In genomic region chr1:95742591-95743089, GRCh38 we compare ENCODE assay signal across 10 cellular contexts.
DNase-seq lines count a peak whose midpoint lies in the region; ATAC-seq and TF ChIP-seq lines count a peak whose summit lies in the region.
"Had no signal": no experiment of that assay in that cellular context is flagged by ENCODE, and none has a peak within 500 bp of the region (broad histone marks: within the 10 kb centered on the region; RNA-seq: fewer than 3 reads in every experiment).

No MANE protein-coding gene starts in this region.

- H3K9me3 Mint-ChIP-seq in chondrocyte (ENCODE audit: low read depth), result peaks cover 24% of the 10 kb centered on the region

- peak; percentile 67 for DNase-seq in DMS53 treated with DMSO at 0.1 percent for 48 hours (lab: John Stamatoyannopoulos, UW; ENCODE audit: unreplicated experiment)
- peak; percentile 85 for DNase-seq in RWPE2 (ENCODE audit: low spot score)
- peak; percentile 26 for DNase-seq in iris pigment epithelial cell (ENCODE audit: low read depth)
- DNase-seq in substantia nigra (lab: John Stamatoyannopoulos, UW), result no peak
- DNase-seq in cerebellar cortex (ENCODE audit: low spot score), result no peak
- no peak for DNase-seq in chondrocyte (ENCODE audit: low spot score)
- DNase-seq in SKM-1 treated with dmso at 0.1 percent for 144 hours (lab: John Stamatoyannopoulos, UW; ENCODE audit: unreplicated experiment), result no peak
- DNase-seq: activated CD4-positive, alpha-beta memory T cell treated with anti-CD3 and anti-CD28 coated beads, Interleukin-2, amount 10 ng/mL, durations not matched to agents 7 days and 5 days had no signal

- TF ChIP-seq CTCF in RWPE2 (IDR thresholded peaks at IDR 0.05; ENCODE audit: poor library complexity, severe bottlenecking) (no peak), chondrocyte (IDR thresholded peaks at IDR 0.05) (no peak)

- H3K27me3 ChIP-seq in HUES6 (ENCODE audit: control insufficient read depth, insufficient read depth, low read length) (no peaks in the 10 kb centered on the region), RWPE2 (ENCODE audit: insufficient read depth, poor library complexity, severe bottlenecking) (no peaks in the 10 kb centered on the region)
- H3K27me3 ChIP-seq: neutrophil had no signal

- peak; percentile 94 for ATAC-seq in RWPE2 (ENCODE audit: low read depth)

- no peaks in the 10 kb centered on the region for H3K9me3 ChIP-seq in HUES6 (ENCODE audit: control insufficient read depth, insufficient read depth, low read depth, low read length)
- H3K9me3 ChIP-seq in RWPE2 (ENCODE audit: severe bottlenecking), result no peaks in the 10 kb centered on the region
- H3K9me3 ChIP-seq: neutrophil had no signal

- no peaks in the 10 kb centered on the region for H3K4me1 Mint-ChIP-seq in chondrocyte (ENCODE audit: low read depth)
- H3K4me1 Mint-ChIP-seq: activated CD4-positive, alpha-beta memory T cell treated with anti-CD3 and anti-CD28 coated beads, Interleukin-2, amount 10 ng/mL, durations not matched to agents 7 days and 5 days had no signal

- H3K4me1 ChIP-seq in HUES6 (ENCODE audit: control insufficient read depth, insufficient read depth, low read length) (peaks cover 11% of the 10 kb centered on the region), RWPE2 (ENCODE audit: insufficient read depth, poor library complexity, severe bottlenecking) (peaks cover 10% of the 10 kb centered on the region)

- H3K27ac ChIP-seq in HUES6 (ENCODE audit: low read depth, low read length) (peak overlapping the region; percentile 25; the same call in 1 of the 2 replicates), RWPE2 (ENCODE audit: poor library complexity, severe bottlenecking) (peak overlapping the region; percentile 62), substantia nigra (ENCODE audit: low read depth, low read length, poor library complexity, severe bottlenecking) (no peak overlapping the region)
- H3K27ac ChIP-seq: neutrophil had no signal

- no peak overlapping the region for H3K4me3 Mint-ChIP-seq in chondrocyte (ENCODE audit: unreplicated experiment)
- H3K4me3 Mint-ChIP-seq: activated CD4-positive, alpha-beta memory T cell treated with anti-CD3 and anti-CD28 coated beads, Interleukin-2, amount 10 ng/mL, durations not matched to agents 7 days and 5 days had no signal

- peak overlapping the region; percentile 39 for H3K9ac ChIP-seq in HUES6 (ENCODE audit: low read length)

- H3K36me3 Mint-ChIP-seq in chondrocyte (ENCODE audit: low read depth), result no peaks in the 10 kb centered on the region

- H3K36me3 ChIP-seq in HUES6 (ENCODE audit: control insufficient read depth, insufficient read depth, low read length) (no peaks in the 10 kb centered on the region), RWPE2 (ENCODE audit: low read depth) (no peaks in the 10 kb centered on the region)
- H3K36me3 ChIP-seq: neutrophil had no signal

- peaks cover 4% of the 10 kb centered on the region for H3K27me3 Mint-ChIP-seq in chondrocyte (ENCODE audit: low read depth)
- H3K27me3 Mint-ChIP-seq: activated CD4-positive, alpha-beta memory T cell treated with anti-CD3 and anti-CD28 coated beads, Interleukin-2, amount 10 ng/mL, durations not matched to agents 7 days and 5 days had no signal

- H3K27ac Mint-ChIP-seq in chondrocyte (ENCODE audit: unreplicated experiment), result no peak overlapping the region
- H3K27ac Mint-ChIP-seq: activated CD4-positive, alpha-beta memory T cell treated with anti-CD3 and anti-CD28 coated beads, Interleukin-2, amount 10 ng/mL, durations not matched to agents 7 days and 5 days had no signal

- H3K4me3 ChIP-seq in HUES6 (ENCODE audit: low read depth, low read length), result no peak overlapping the region
- H3K4me3 ChIP-seq in RWPE2 (ENCODE audit: severe bottlenecking), result no peak overlapping the region

Comparison
In these comparisons a context has a peak if more than half of its experiments do, and no peak if none do; other contexts are left out.
1. DNase-seq: peak in DMS53 treated with DMSO at 0.1 percent for 48 hours (single experiment), RWPE2 (single experiment) and iris pigment epithelial cell (single experiment); none in substantia nigra (0 of 49), cerebellar cortex (single experiment), chondrocyte (single experiment) and SKM-1 treated with dmso at 0.1 percent for 144 hours (single experiment).